24 cellular contexts compared by ENCODE assay signal in the genomic region with DNA sequence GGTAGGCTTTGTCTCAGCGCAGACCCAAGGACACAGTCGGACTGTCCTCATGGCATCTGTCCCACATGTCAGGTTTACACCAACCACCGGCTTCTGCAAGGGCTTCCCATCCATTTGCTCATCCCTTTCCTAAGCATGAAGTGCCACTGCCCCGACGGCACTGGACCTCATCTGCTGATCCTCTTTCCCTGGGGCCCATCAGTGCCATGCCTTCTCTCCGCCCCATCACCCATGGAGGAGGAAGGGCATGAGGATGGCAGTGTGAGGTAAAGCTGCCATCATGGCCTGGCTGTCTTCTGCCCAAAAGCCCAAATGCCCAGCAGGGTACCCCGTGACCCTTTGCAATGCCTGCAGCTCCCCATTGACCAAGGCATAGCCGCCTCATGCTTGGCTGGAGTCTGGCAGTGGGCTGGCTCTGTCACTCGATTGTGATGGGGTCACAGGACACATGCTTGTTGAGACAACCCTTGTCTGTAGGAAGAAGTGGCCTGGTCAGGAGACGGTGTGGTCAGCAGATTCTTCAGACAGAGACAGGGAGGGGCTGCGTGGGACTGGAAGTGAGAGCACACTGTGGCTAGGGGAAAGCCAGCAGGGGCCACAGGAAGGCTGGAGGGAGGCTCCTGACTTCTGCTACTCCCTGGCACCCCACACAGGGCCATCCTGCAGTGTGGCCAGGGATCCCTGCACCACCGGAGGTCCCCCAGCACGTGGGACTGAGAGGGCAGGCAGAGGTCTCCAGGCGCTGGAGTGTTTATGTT.
"Had no signal": no experiment of that assay in that cellular context is flagged by ENCODE, and none has a peak within 500 bp of the region (broad histone marks: within the 10 kb centered on the region; RNA-seq: fewer than 3 reads in every experiment).

No MANE protein-coding gene starts in this region.

- ATAC-seq: activated CD8-positive, alpha-beta T cell treated with anti-CD3 and anti-CD28 coated beads for 36 hours; activated T-cell treated with anti-CD3 and anti-CD28 coated beads, Interleukin-2, amount 50 U/mL, for 4 hours; effector memory CD8-positive, alpha-beta T cell; gastrocnemius medialis; heart left ventricle; left cardiac atrium; natural killer cell; stimulated activated memory B cell treated with anti-CD40 and anti-IgM and Interleukin-4, amounts not matched to agents 10 μg/mL and 1 μg/mL and 100 μg/mL, for 72 hours had no signal

- H3K27me3 Mint-ChIP-seq: activated CD4-positive, alpha-beta T cell treated with anti-CD3 and anti-CD28 coated beads, Interleukin-2, amount 10 ng/mL, durations not matched to agents 7 days and 5 days; activated CD8-positive, alpha-beta T cell treated with anti-CD3 and anti-CD28 coated beads for 36 hours had no signal

- H3K4me1 Mint-ChIP-seq: activated CD4-positive, alpha-beta T cell treated with anti-CD3 and anti-CD28 coated beads, Interleukin-2, amount 10 ng/mL, durations not matched to agents 7 days and 5 days; central memory CD8-positive, alpha-beta T cell; natural killer cell; stimulated activated memory B cell treated with anti-CD40 and anti-IgM and Interleukin-4, amounts not matched to agents 10 μg/mL and 1 μg/mL and 100 μg/mL, for 72 hours had no signal

- H3K4me1 ChIP-seq: ascending aorta, sigmoid colon, transverse colon, uterus had no signal

- DNase-seq: activated CD4-positive, alpha-beta T cell treated with anti-CD3 and anti-CD28 coated beads, Interleukin-2, amount 10 ng/mL, durations not matched to agents 7 days and 5 days; activated CD8-positive, alpha-beta T cell treated with anti-CD3 and anti-CD28 coated beads for 36 hours; activated naive CD4-positive, alpha-beta T cell; activated T-cell treated with anti-CD3 and anti-CD28 coated beads, Interleukin-2, amount 50 U/mL, for 4 hours; brain microvascular endothelial cell; effector memory CD8-positive, alpha-beta T cell; esophagus squamous epithelium; gastrocnemius medialis; heart left ventricle; left cardiac atrium; natural killer cell; ovary; sigmoid colon; stimulated activated CD4-positive, alpha-beta T cell treated with anti-CD3 and anti-CD28 coated beads, Interleukin-15, amount 100 ng/mL, for 24 hours; transverse colon; uterus had no signal

- H3K27me3 ChIP-seq: adrenal gland, ascending aorta, brain microvascular endothelial cell, esophagus squamous epithelium, gastrocnemius medialis, neutrophil, ovary, sigmoid colon, transverse colon, uterus had no signal

- H3K4me3 Mint-ChIP-seq: activated CD4-positive, alpha-beta T cell treated with anti-CD3 and anti-CD28 coated beads, Interleukin-2, amount 10 ng/mL, durations not matched to agents 7 days and 5 days; activated CD8-positive, alpha-beta T cell treated with anti-CD3 and anti-CD28 coated beads for 36 hours; activated naive CD8-positive, alpha-beta T cell; activated T-cell treated with anti-CD3 and anti-CD28 coated beads, Interleukin-2, amount 50 U/mL, for 4 hours; central memory CD8-positive, alpha-beta T cell; effector memory CD8-positive, alpha-beta T cell; natural killer cell; stimulated activated memory B cell treated with anti-CD40 and anti-IgM and Interleukin-4, amounts not matched to agents 10 μg/mL and 1 μg/mL and 100 μg/mL, for 72 hours had no signal

- H3K4me3 ChIP-seq: adrenal gland, ascending aorta, esophagus squamous epithelium, gastrocnemius medialis, heart left ventricle, ovary, sigmoid colon, smooth muscle cell, transverse colon, uterus had no signal

- H3K36me3 Mint-ChIP-seq: activated naive CD8-positive, alpha-beta T cell; stimulated activated memory B cell treated with anti-CD40 and anti-IgM and Interleukin-4, amounts not matched to agents 10 μg/mL and 1 μg/mL and 100 μg/mL, for 72 hours had no signal

- H3K36me3 ChIP-seq: adrenal gland, ascending aorta, brain microvascular endothelial cell, esophagus squamous epithelium, gastrocnemius medialis, heart left ventricle, neutrophil, ovary, sigmoid colon, transverse colon, uterus had no signal

- H3K9me3 Mint-ChIP-seq: central memory CD8-positive, alpha-beta T cell; natural killer cell had no signal

- H3K4me2 ChIP-seq: smooth muscle cell had no signal

- H3K27ac Mint-ChIP-seq: activated CD4-positive, alpha-beta T cell treated with anti-CD3 and anti-CD28 coated beads, Interleukin-2, amount 10 ng/mL, durations not matched to agents 7 days and 5 days; activated CD8-positive, alpha-beta T cell treated with anti-CD3 and anti-CD28 coated beads for 36 hours; activated naive CD8-positive, alpha-beta T cell; activated T-helper 2 cell treated with anti-CD3 and anti-CD28 coated beads, Interferon-gamma antibody, Interleukin-2, Interleukin-4, amounts not matched to agents 10 μg/mL and 5 μg/mL and 100 μg/mL, durations not matched to agents 14 hours and 24 hours and 36 hours; effector memory CD8-positive, alpha-beta T cell; natural killer cell; stimulated activated memory B cell treated with anti-CD40 and anti-IgM and Interleukin-4, amounts not matched to agents 10 μg/mL and 1 μg/mL and 100 μg/mL, for 72 hours had no signal

- H3K9me3 ChIP-seq: adrenal gland, ascending aorta, esophagus squamous epithelium, gastrocnemius medialis, neutrophil, ovary, sigmoid colon, transverse colon, uterus had no signal

- H3K27ac ChIP-seq: adrenal gland, ascending aorta, brain microvascular endothelial cell, esophagus squamous epithelium, gastrocnemius medialis, heart left ventricle, neutrophil, ovary, sigmoid colon, transverse colon, uterus had no signal
